ENCODE assay signal across 8 cellular contexts in genomic region chr16:16022683-16023064, GRCh38.
A peak's percentile ranks its signal among the peaks of the same experiment; 100 is the strongest.
DNase-seq lines count a peak whose midpoint lies in the region; ATAC-seq and TF ChIP-seq lines count a peak whose summit lies in the region.

No MANE protein-coding gene starts in this region.

- peaks cover 0 to 16% of the 10 kb centered on the region in 2 donors for H3K4me1 ChIP-seq in breast epithelium
- H3K4me1 ChIP-seq in naive thymus-derived CD4-positive, alpha-beta T cell (ENCODE audit: control insufficient read depth in 2 of 2, insufficient read depth in 2 of 2, low read length in 2 of 2) = peaks cover 9 to 14% of the 10 kb centered on the region in 2 donors
- H3K4me1 ChIP-seq in vagina = peaks cover 45% of the 10 kb centered on the region

- no peaks in the 10 kb centered on the region for H3K27me3 Mint-ChIP-seq in stimulated activated naive CD8-positive, alpha-beta T cell treated with anti-CD3 and anti-CD28 coated beads, Interleukin-15, Interleukin-2, amounts not matched to agents 100 ng/mL and 50 ng/mL, for 24 hours
- no peaks in the 10 kb centered on the region for H3K27me3 Mint-ChIP-seq in naive thymus-derived CD4-positive, alpha-beta T cell

- TF ChIP-seq POLR2A in breast epithelium (IDR thresholded peaks at IDR 0.05) = no peak
- TF ChIP-seq POLR2A in vagina (IDR thresholded peaks at IDR 0.05) = no peak

- no peak for ATAC-seq in stimulated activated naive CD8-positive, alpha-beta T cell treated with anti-CD3 and anti-CD28 coated beads, Interleukin-15, Interleukin-2, amounts not matched to agents 100 U/mL and 50 U/mL, for 24 hours
- no peak for ATAC-seq in naive thymus-derived CD4-positive, alpha-beta T cell
- no peak for ATAC-seq in HG02970 (IDR thresholded peaks at IDR 0.05; ENCODE audit: low FRiP score, unreplicated experiment)

- TF ChIP-seq CTCF in breast epithelium (IDR thresholded peaks at IDR 0.05) (no peak), vagina (IDR thresholded peaks at IDR 0.05) (no peak)

- peaks cover 43% of the 10 kb centered on the region for H3K4me1 Mint-ChIP-seq in stimulated activated naive CD8-positive, alpha-beta T cell treated with anti-CD3 and anti-CD28 coated beads, Interleukin-15, Interleukin-2, amounts not matched to agents 100 ng/mL and 50 ng/mL, for 24 hours (ENCODE audit: low read depth)
- peaks cover 12 to 54% (median 22%) of the 10 kb centered on the region in 7 donors for H3K4me1 Mint-ChIP-seq in naive thymus-derived CD4-positive, alpha-beta T cell

- H3K27me3 ChIP-seq in breast epithelium = no peaks in the 10 kb centered on the region
- no peaks in the 10 kb centered on the region for H3K27me3 ChIP-seq in naive thymus-derived CD4-positive, alpha-beta T cell (ENCODE audit: control insufficient read depth in 2 of 2, insufficient read depth in 2 of 2, low read length in 2 of 2)
- no peaks in the 10 kb centered on the region for H3K27me3 ChIP-seq in vagina

- no peaks in the 10 kb centered on the region for H3K9me3 ChIP-seq in breast epithelium
- no peaks in the 10 kb centered on the region for H3K9me3 ChIP-seq in naive thymus-derived CD4-positive, alpha-beta T cell (ENCODE audit: control insufficient read depth in 2 of 3, low read length in 3 of 3)
- no peaks in the 10 kb centered on the region for H3K9me3 ChIP-seq in vagina

- DNase-seq in stimulated activated naive CD8-positive, alpha-beta T cell treated with anti-CD3 and anti-CD28 coated beads, Interleukin-15, Interleukin-2, amounts not matched to agents 100 U/mL and 50 U/mL, for 24 hours = no peak
- DNase-seq in breast epithelium (ENCODE audit: low spot score in 2 of 2) (no peak), vagina (ENCODE audit: extremely low spot score in 2 of 2) (no peak), globus pallidus (ENCODE audit: low spot score) (no peak), NCI-H748 treated with DMSO at 0.1 percent for 48 hours (lab: John Stamatoyannopoulos, UW) (no peak)
- no peak for DNase-seq in naive thymus-derived CD4-positive, alpha-beta T cell

- H3K4me3 Mint-ChIP-seq in stimulated activated naive CD8-positive, alpha-beta T cell treated with anti-CD3 and anti-CD28 coated beads, Interleukin-15, Interleukin-2, amounts not matched to agents 100 ng/mL and 50 ng/mL, for 24 hours = no peak overlapping the region
- H3K4me3 Mint-ChIP-seq in naive thymus-derived CD4-positive, alpha-beta T cell = no peak overlapping the region

- H3K36me3 ChIP-seq in breast epithelium = no peaks in the 10 kb centered on the region
- peaks cover 0 to 63% (median 5%) of the 10 kb centered on the region in 3 experiments for H3K36me3 ChIP-seq in naive thymus-derived CD4-positive, alpha-beta T cell (ENCODE audit: control insufficient read depth in 2 of 3, insufficient read depth in 3 of 3, low read length in 3 of 3)
- peaks cover 0 to 3% of the 10 kb centered on the region in 2 donors for H3K36me3 ChIP-seq in vagina

- CTCF ChIA-PET in naive thymus-derived CD4-positive, alpha-beta T cell (lab: Charles Lee) = interaction anchor here (0.9 kb wide), 1 partner anchor 56 kb away, joined by 3 read pairs; no protein-coding TSS in a partner anchor

- H3K9me3 Mint-ChIP-seq in stimulated activated naive CD8-positive, alpha-beta T cell treated with anti-CD3 and anti-CD28 coated beads, Interleukin-15, Interleukin-2, amounts not matched to agents 100 ng/mL and 50 ng/mL, for 24 hours = no peaks in the 10 kb centered on the region
- no peaks in the 10 kb centered on the region for H3K9me3 Mint-ChIP-seq in naive thymus-derived CD4-positive, alpha-beta T cell

- POLR2A ChIA-PET in naive thymus-derived CD4-positive, alpha-beta T cell (lab: Charles Lee) = no interaction called here

- H3K4me3 ChIP-seq in breast epithelium (no peak overlapping the region), vagina (no peak overlapping the region)
- no peak overlapping the region for H3K4me3 ChIP-seq in naive thymus-derived CD4-positive, alpha-beta T cell (ENCODE audit: low read length)

- intact Hi-C loops in breast epithelium (cut with DNase I; ENCODE audit: low total_unique reads) = no loop called here
- intact Hi-C loops in naive thymus-derived CD4-positive, alpha-beta T cell (cut with micrococcal nuclease) = no loop called here
- intact Hi-C loops in vagina (cut with DNase I) = loop anchor here (5.0 kb wide), 1 partner anchor 70 kb away; no protein-coding TSS in a partner anchor

- H3K27ac ChIP-seq in breast epithelium (peak overlapping the region; percentile 14 to 50), vagina (peak overlapping the region; percentile 82)
- no peak overlapping the region for H3K27ac ChIP-seq in naive thymus-derived CD4-positive, alpha-beta T cell (ENCODE audit: low read depth, low read length)

- peak overlapping the region; percentile 1 for H3K27ac Mint-ChIP-seq in stimulated activated naive CD8-positive, alpha-beta T cell treated with anti-CD3 and anti-CD28 coated beads, Interleukin-15, Interleukin-2, amounts not matched to agents 100 ng/mL and 50 ng/mL, for 24 hours
- peak overlapping the region in 5 of 9 donors; percentile 7 to 56 (median 34) for H3K27ac Mint-ChIP-seq in naive thymus-derived CD4-positive, alpha-beta T cell

- H3K36me3 Mint-ChIP-seq in stimulated activated naive CD8-positive, alpha-beta T cell treated with anti-CD3 and anti-CD28 coated beads, Interleukin-15, Interleukin-2, amounts not matched to agents 100 ng/mL and 50 ng/mL, for 24 hours (ENCODE audit: low read depth) = peaks cover 61% of the 10 kb centered on the region
- H3K36me3 Mint-ChIP-seq in naive thymus-derived CD4-positive, alpha-beta T cell = peaks cover 8 to 40% (median 17%) of the 10 kb centered on the region in 5 donors
